Comparison of ENCODE assay signal across 8 cellular contexts in genomic region chr4:139555705-139556070, GRCh38. TPM values are rescaled to one million over a fixed set of nuclear protein-coding genes. Genes with fewer than 3 reads are reported as not detected.
A peak's percentile ranks its signal among the peaks of the same experiment; 100 is the strongest.
DNase-seq lines count a peak whose midpoint lies in the region; ATAC-seq, FAIRE-seq and TF ChIP-seq lines count a peak whose summit lies in the region.

No MANE protein-coding gene starts in this region.

- 0% methylated on average over 28 to 49 of the region's 49 CpGs for WGBS in small intestine, 3 donors

- H3K27ac ChIP-seq in ascending aorta (peak overlapping the region; percentile 99 to 100), small intestine (ENCODE audit: low read depth in 1 of 2, low read length in 1 of 2) (peak overlapping the region; percentile 87 to 93)

- H3K36me3 ChIP-seq in ascending aorta: no peaks in the 10 kb centered on the region
- H3K36me3 ChIP-seq in small intestine (ENCODE audit: control insufficient read depth in 2 of 2, insufficient read depth in 2 of 2, low read length in 2 of 2): no peaks in the 10 kb centered on the region

- DNase-seq in AG08395 (ENCODE audit: low spot score) (peak; percentile 31), HTR-8/SVneo (ENCODE audit: insufficient read length, low spot score) (peak; percentile 20), ascending aorta (ENCODE audit: low spot score in 2 of 2) (no peak), small intestine (peak; percentile 43), NCI-H446 treated with DMSO at 0.1 percent for 48 hours (lab: John Stamatoyannopoulos, UW) (no peak)
- no peak for DNase-seq in effector CD4-positive, alpha-beta T cell

- H3K27me3 ChIP-seq in ascending aorta (no peaks in the 10 kb centered on the region), small intestine (ENCODE audit: control insufficient read depth in 2 of 2, insufficient read depth in 2 of 2, low read length in 2 of 2) (peaks cover 0 to 2% of the 10 kb centered on the region in 2 donors)

- intact Hi-C loops in ascending aorta (cut with DNase I): loop anchor here (1.0 to 10.0 kb wide), 9 partner anchors 15 to 819 kb away; partner anchors contain the start of genes ELF2, NOCT and SCOC

- H3K4me3 ChIP-seq in ascending aorta: peak overlapping the region; percentile 82 to 99
- H3K4me3 ChIP-seq in iPS-11a (ENCODE audit: low read depth, low read length): peak overlapping the region; percentile 52
- H3K4me3 ChIP-seq in small intestine (ENCODE audit: low read depth in 1 of 2, low read length in 2 of 2): peak overlapping the region; percentile 82 to 89

- H3K9me3 ChIP-seq in ascending aorta (no peaks in the 10 kb centered on the region), small intestine (ENCODE audit: control insufficient read depth, low read depth) (no peaks in the 10 kb centered on the region)

- FAIRE-seq in HTR-8/SVneo (lab: Jason Lieb, UNC) (no peak), small intestine (lab: Jason Lieb, UNC) (no peak)

- H3K4me1 ChIP-seq in ascending aorta: peaks cover 0 to 27% of the 10 kb centered on the region in 2 donors
- no peaks in the 10 kb centered on the region for H3K4me1 ChIP-seq in small intestine (ENCODE audit: control insufficient read depth in 2 of 2, insufficient read depth in 1 of 2, low read depth in 1 of 2, low read length in 1 of 2)

- ATAC-seq in GM19035 (IDR thresholded peaks at IDR 0.05; ENCODE audit: unreplicated experiment): peak; percentile 29

- TF ChIP-seq CTCF in ascending aorta (IDR thresholded peaks at IDR 0.05): no peak

RNA-seq across cellular contexts. Expression of gene SETD7, which starts 0.3 kb away (rescaled TPM):
- total RNA-seq in ascending aorta: 33.2 TPM
- polyA plus RNA-seq in small intestine: 10 to 100 TPM in 1 of 3 donors, 1 to 10 TPM in 2; 2.7 to 17.1 (median 4.1) TPM

Comparison
In these comparisons a context has a peak if more than half of its experiments do, and no peak if none do; other contexts are left out.
1. DNase-seq: peak in AG08395 (single experiment), HTR-8/SVneo (single experiment) and small intestine (single experiment); none in ascending aorta (0 of 2), effector CD4-positive, alpha-beta T cell (single experiment) and NCI-H446 treated with DMSO at 0.1 percent for 48 hours (single experiment).
2. Peak in every context shown above with its lines, with median percentiles within 50 percentile points of each other: H3K4me3 ChIP-seq.